ENCODE assay signal across 8 cellular contexts in genomic region chr19:49335071-49335783, GRCh38. TPM values are rescaled to one million over a fixed set of nuclear protein-coding genes. Genes with fewer than 3 reads are reported as not detected.
DNase-seq lines count a peak whose midpoint lies in the region; ATAC-seq and TF ChIP-seq lines count a peak whose summit lies in the region.

TSS of gene CD37 (plus strand) at chr19:49335406. CDS start at chr19:49335541, 135 bp downstream.

- peak; percentile 24 to 80 (median 60) for DNase-seq in CD8-positive, alpha-beta T cell
- DNase-seq in NOMO-1 treated with dmso at 0.1 percent for 144 hours (lab: John Stamatoyannopoulos, UW; ENCODE audit: unreplicated experiment) (peak; percentile 60), memory B cell (ENCODE audit: low spot score in 2 of 2) (peak; percentile 63 to 70), RWPE1 (ENCODE audit: low spot score) (no peak)
- DNase-seq in activated T-helper 1 cell treated with anti-CD3 and anti-CD28 coated beads, Interleukin-12 subunit alpha, Interleukin-12 subunit beta, Interleukin-2, Interleukin-4 antibody, amounts not matched to agents 30 ng/mL and 10 ng/mL and 1 ng/mL, durations not matched to agents 14 hours and 24 hours and 36 hours (ENCODE audit: low spot score): peak; percentile 56

- peaks cover 53% of the 10 kb centered on the region for H3K36me3 Mint-ChIP-seq in CD8-positive, alpha-beta T cell
- peaks cover 26% of the 10 kb centered on the region for H3K36me3 Mint-ChIP-seq in activated T-helper 1 cell treated with anti-CD3 and anti-CD28 coated beads, Interleukin-12 subunit alpha, Interleukin-12 subunit beta, Interleukin-2, Interleukin-4 antibody, amounts not matched to agents 30 ng/mL and 10 ng/mL and 1 ng/mL, durations not matched to agents 14 hours and 24 hours and 36 hours (ENCODE audit: low read depth)
- peaks cover 40% of the 10 kb centered on the region for H3K36me3 Mint-ChIP-seq in memory B cell

- no peaks in the 10 kb centered on the region for H3K27me3 ChIP-seq in CD8-positive, alpha-beta T cell (ENCODE audit: insufficient read depth, low read length)
- H3K27me3 ChIP-seq in thymus (ENCODE audit: control insufficient read depth, insufficient read depth): no peaks in the 10 kb centered on the region

- peak within 1 kb of the TSS; percentile 71 for H3K4me3 ChIP-seq in CD8-positive, alpha-beta T cell (ENCODE audit: low read depth, low read length)
- peak within 1 kb of the TSS; percentile 56 for H3K4me3 ChIP-seq in thymus (ENCODE audit: low read length)

- H3K4me1 ChIP-seq in CD8-positive, alpha-beta T cell (ENCODE audit: insufficient read depth, low read length): peaks cover 69% of the 10 kb centered on the region
- H3K4me1 ChIP-seq in thymus (ENCODE audit: control insufficient read depth, insufficient read depth, low read length): peaks cover 22% of the 10 kb centered on the region

- WGBS in thymus: 6% methylated on average over 13 of the region's 13 CpGs

- H3K9me3 Mint-ChIP-seq in CD8-positive, alpha-beta T cell: no peaks in the 10 kb centered on the region
- H3K9me3 Mint-ChIP-seq in activated T-helper 1 cell treated with anti-CD3 and anti-CD28 coated beads, Interleukin-12 subunit alpha, Interleukin-12 subunit beta, Interleukin-2, Interleukin-4 antibody, amounts not matched to agents 30 ng/mL and 10 ng/mL and 1 ng/mL, durations not matched to agents 14 hours and 24 hours and 36 hours: no peaks in the 10 kb centered on the region
- peaks cover 5% of the 10 kb centered on the region for H3K9me3 Mint-ChIP-seq in memory B cell

- no peak for TF ChIP-seq CTCF in CD8-positive, alpha-beta T cell (IDR thresholded peaks at IDR 0.05)
- TF ChIP-seq CTCF in RWPE1 (conservative IDR thresholded peaks at IDR 0.05; ENCODE audit: low read depth): no peak

- peaks cover 12% of the 10 kb centered on the region for H3K36me3 ChIP-seq in CD8-positive, alpha-beta T cell (ENCODE audit: insufficient read depth, low read length)
- peaks cover 31% of the 10 kb centered on the region for H3K36me3 ChIP-seq in thymus (ENCODE audit: control insufficient read depth, insufficient read depth)

- H3K27ac ChIP-seq in CD8-positive, alpha-beta T cell (ENCODE audit: low read depth, low read length): peak within 1 kb of the TSS; percentile 66
- peak within 1 kb of the TSS; percentile 88 for H3K27ac ChIP-seq in thymus (ENCODE audit: low read depth)
- no peak within 1 kb of the TSS for H3K27ac ChIP-seq in RWPE1

- peak within 1 kb of the TSS; percentile 96 for H3K4me3 Mint-ChIP-seq in CD8-positive, alpha-beta T cell
- H3K4me3 Mint-ChIP-seq in activated T-helper 1 cell treated with anti-CD3 and anti-CD28 coated beads, Interleukin-12 subunit alpha, Interleukin-12 subunit beta, Interleukin-2, Interleukin-4 antibody, amounts not matched to agents 30 ng/mL and 10 ng/mL and 1 ng/mL, durations not matched to agents 14 hours and 24 hours and 36 hours: peak within 1 kb of the TSS; percentile 96
- H3K4me3 Mint-ChIP-seq in memory B cell: peak within 1 kb of the TSS; percentile 96

- intact Hi-C loops in CD8-positive, alpha-beta T cell (cut with DNase I, micrococcal nuclease): loop anchor here (1.0 to 2.0 kb wide), 4 partner anchors 28 to 134 kb away; partner anchors contain the start of genes DKKL1 (in 2 of the 2) and TEAD2 (in 1 of the 2)
- intact Hi-C loops in activated T-helper 1 cell treated with anti-CD3 and anti-CD28 coated beads, Interleukin-12 subunit alpha, Interleukin-12 subunit beta, Interleukin-2, Interleukin-4 antibody, amounts not matched to agents 30 ng/mL and 10 ng/mL and 1 ng/mL, durations not matched to agents 14 hours and 24 hours and 36 hours (cut with micrococcal nuclease): loop anchor here (1.0 to 2.0 kb wide), 3 partner anchors 28 to 136 kb away; partner anchors contain the start of gene DKKL1

- ATAC-seq in CD8-positive, alpha-beta T cell: peak; percentile 72
- peak; percentile 35 for ATAC-seq in memory B cell (ENCODE audit: low read depth)
- ATAC-seq in GM21390 (IDR thresholded peaks at IDR 0.05; ENCODE audit: unreplicated experiment): no peak
- ATAC-seq in SK-N-SH treated with all-trans-retinoic acid at 6 μM for 48 hours: no peak

- H3K27ac Mint-ChIP-seq in CD8-positive, alpha-beta T cell: peak within 1 kb of the TSS; percentile 99
- H3K27ac Mint-ChIP-seq in activated T-helper 1 cell treated with anti-CD3 and anti-CD28 coated beads, Interleukin-12 subunit alpha, Interleukin-12 subunit beta, Interleukin-2, Interleukin-4 antibody, amounts not matched to agents 30 ng/mL and 10 ng/mL and 1 ng/mL, durations not matched to agents 14 hours and 24 hours and 36 hours: peak within 1 kb of the TSS; percentile 99
- peak within 1 kb of the TSS; percentile 98 for H3K27ac Mint-ChIP-seq in memory B cell

- no peaks in the 10 kb centered on the region for H3K27me3 Mint-ChIP-seq in CD8-positive, alpha-beta T cell (ENCODE audit: low read depth)
- H3K27me3 Mint-ChIP-seq in activated T-helper 1 cell treated with anti-CD3 and anti-CD28 coated beads, Interleukin-12 subunit alpha, Interleukin-12 subunit beta, Interleukin-2, Interleukin-4 antibody, amounts not matched to agents 30 ng/mL and 10 ng/mL and 1 ng/mL, durations not matched to agents 14 hours and 24 hours and 36 hours (ENCODE audit: insufficient read depth): no peaks in the 10 kb centered on the region
- H3K27me3 Mint-ChIP-seq in memory B cell: no peaks in the 10 kb centered on the region

- CTCF ChIA-PET in CD8-positive, alpha-beta T cell (lab: Charles Lee): interaction anchor here (1.2 kb wide), 1 partner anchor 138 kb away, joined by 4 read pairs; no protein-coding TSS in a partner anchor
- CTCF ChIA-PET in RWPE1 (lab: Yijun Ruan, JAX): interaction anchor here (1.3 kb wide), 1 partner anchor 34 kb away, joined by 3 read pairs; no protein-coding TSS in a partner anchor

- H3K4me1 Mint-ChIP-seq in CD8-positive, alpha-beta T cell (ENCODE audit: low read depth): peaks cover 76% of the 10 kb centered on the region
- peaks cover 72% of the 10 kb centered on the region for H3K4me1 Mint-ChIP-seq in activated T-helper 1 cell treated with anti-CD3 and anti-CD28 coated beads, Interleukin-12 subunit alpha, Interleukin-12 subunit beta, Interleukin-2, Interleukin-4 antibody, amounts not matched to agents 30 ng/mL and 10 ng/mL and 1 ng/mL, durations not matched to agents 14 hours and 24 hours and 36 hours (ENCODE audit: low read depth)
- peaks cover 58% of the 10 kb centered on the region for H3K4me1 Mint-ChIP-seq in memory B cell

- POLR2A ChIA-PET in CD8-positive, alpha-beta T cell (lab: Charles Lee): interaction anchor here (0.5 kb wide), 2 partner anchors 13 to 49 kb away, joined by 3 read pairs; no protein-coding TSS in a partner anchor
- POLR2A ChIA-PET in RWPE1 (lab: Yijun Ruan, JAX; ENCODE audit: low non-redundant PET): no interaction called here

- no peaks in the 10 kb centered on the region for H3K9me3 ChIP-seq in CD8-positive, alpha-beta T cell (ENCODE audit: low read length)
- no peaks in the 10 kb centered on the region for H3K9me3 ChIP-seq in thymus (ENCODE audit: control insufficient read depth)

TF ChIP-seq in SK-N-SH treated with all-trans-retinoic acid at 6 μM for 48 hours, 23 proteins besides CTCF, POLR2A, EP300 and RAD21:
- no peak for TF ChIP-seq ZC3H10 (CRISPR knock-in tag; IDR thresholded peaks at IDR 0.05)
- no peak for TF ChIP-seq ZNF8 (CRISPR knock-in tag; IDR thresholded peaks at IDR 0.05)
TF ChIP-seq in SK-N-SH treated with all-trans-retinoic acid at 6 μM for 48 hours: peak in this region for 0.

RNA-seq across cellular contexts. Expression of gene CD37, which starts in this region (rescaled TPM):
- total RNA-seq in CD8-positive, alpha-beta T cell: 100 to 1,000 TPM; 279 to 281 TPM
- total RNA-seq in activated T-helper 1 cell treated with anti-CD3 and anti-CD28 coated beads, Interleukin-12 subunit alpha, Interleukin-12 subunit beta, Interleukin-2, Interleukin-4 antibody, amounts not matched to agents 30 ng/mL and 10 ng/mL and 1 ng/mL, durations not matched to agents 14 hours and 24 hours and 36 hours: 129 and 138 TPM in 2 replicates
- polyA plus RNA-seq in thymus: 78.4 TPM

Comparison
In these comparisons a context has a peak if more than half of its experiments do, and no peak if none do; other contexts are left out.
1. ATAC-seq: peak in CD8-positive, alpha-beta T cell (single experiment) and memory B cell (single experiment); none in GM21390 (single experiment) and SK-N-SH treated with all-trans-retinoic acid at 6 μM for 48 hours (single experiment).
2. Peak in every context shown above with its lines, with median percentiles within 50 percentile points of each other: H3K27ac Mint-ChIP-seq and H3K4me3 Mint-ChIP-seq.